1 cellular context compared by ENCODE assay signal in genomic region chr1:184641894-184642293, GRCh38.
TF ChIP-seq lines count a peak whose summit lies in the region.

No MANE protein-coding gene starts in this region.

TF ChIP-seq in HepG2, 621 proteins besides CTCF, POLR2A, EP300 and RAD21 (continued from another document):
- no peak for TF ChIP-seq ZNF768 (CRISPR knock-in tag; IDR thresholded peaks at IDR 0.05)
- no peak for TF ChIP-seq ZNF513 (CRISPR knock-in tag; conservative IDR thresholded peaks at IDR 0.05)
- TF ChIP-seq ERF (CRISPR knock-in tag; IDR thresholded peaks at IDR 0.05) = no peak
